1 cellular context compared by ENCODE assay signal in the genomic region with DNA sequence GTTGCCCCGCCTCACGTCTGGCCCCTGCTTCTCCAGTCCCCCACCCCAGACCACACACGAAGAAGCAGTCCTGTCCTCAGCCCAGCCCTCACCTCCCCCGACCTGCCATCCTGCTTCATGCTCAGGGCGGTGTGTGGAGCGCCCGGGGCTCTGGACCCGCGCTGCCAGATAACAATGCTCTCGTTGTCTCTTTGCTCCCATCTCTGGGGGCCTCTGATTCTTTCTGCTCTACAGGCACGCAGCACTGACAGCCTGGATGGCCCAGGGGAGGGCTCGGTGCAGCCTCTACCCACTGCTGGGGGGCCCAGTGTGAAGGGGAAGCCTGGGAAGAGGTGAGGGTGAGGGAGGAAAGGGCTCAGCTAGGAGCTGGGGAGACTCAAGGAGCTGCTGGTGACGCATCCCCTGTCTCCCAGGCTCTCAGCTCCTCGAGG.
TF ChIP-seq lines count a peak whose summit lies in the region.

No MANE protein-coding gene starts in this region.

TF ChIP-seq in HepG2, 621 proteins besides CTCF, POLR2A, EP300 and RAD21 (continued from another document and continues in another):
- TF ChIP-seq, protein P1, sequence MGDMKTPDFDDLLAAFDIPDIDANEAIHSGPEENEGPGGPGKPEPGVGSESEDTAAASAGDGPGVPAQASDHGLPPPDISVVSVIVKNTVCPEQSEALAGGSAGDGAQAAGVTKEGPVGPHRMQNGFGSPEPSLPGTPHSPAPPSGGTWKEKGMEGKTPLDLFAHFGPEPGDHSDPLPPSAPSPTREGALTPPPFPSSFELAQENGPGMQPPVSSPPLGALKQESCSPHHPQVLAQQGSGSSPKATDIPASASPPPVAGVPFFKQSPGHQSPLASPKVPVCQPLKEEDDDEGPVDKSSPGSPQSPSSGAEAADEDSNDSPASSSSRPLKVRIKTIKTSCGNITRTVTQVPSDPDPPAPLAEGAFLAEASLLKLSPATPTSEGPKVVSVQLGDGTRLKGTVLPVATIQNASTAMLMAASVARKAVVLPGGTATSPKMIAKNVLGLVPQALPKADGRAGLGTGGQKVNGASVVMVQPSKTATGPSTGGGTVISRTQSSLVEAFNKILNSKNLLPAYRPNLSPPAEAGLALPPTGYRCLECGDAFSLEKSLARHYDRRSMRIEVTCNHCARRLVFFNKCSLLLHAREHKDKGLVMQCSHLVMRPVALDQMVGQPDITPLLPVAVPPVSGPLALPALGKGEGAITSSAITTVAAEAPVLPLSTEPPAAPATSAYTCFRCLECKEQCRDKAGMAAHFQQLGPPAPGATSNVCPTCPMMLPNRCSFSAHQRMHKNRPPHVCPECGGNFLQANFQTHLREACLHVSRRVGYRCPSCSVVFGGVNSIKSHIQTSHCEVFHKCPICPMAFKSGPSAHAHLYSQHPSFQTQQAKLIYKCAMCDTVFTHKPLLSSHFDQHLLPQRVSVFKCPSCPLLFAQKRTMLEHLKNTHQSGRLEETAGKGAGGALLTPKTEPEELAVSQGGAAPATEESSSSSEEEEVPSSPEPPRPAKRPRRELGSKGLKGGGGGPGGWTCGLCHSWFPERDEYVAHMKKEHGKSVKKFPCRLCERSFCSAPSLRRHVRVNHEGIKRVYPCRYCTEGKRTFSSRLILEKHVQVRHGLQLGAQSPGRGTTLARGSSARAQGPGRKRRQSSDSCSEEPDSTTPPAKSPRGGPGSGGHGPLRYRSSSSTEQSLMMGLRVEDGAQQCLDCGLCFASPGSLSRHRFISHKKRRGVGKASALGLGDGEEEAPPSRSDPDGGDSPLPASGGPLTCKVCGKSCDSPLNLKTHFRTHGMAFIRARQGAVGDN (CRISPR knock-in tag; IDR thresholded peaks at IDR 0.05) = peak; percentile 70
- TF ChIP-seq RXRA (CRISPR knock-in tag; IDR thresholded peaks at IDR 0.05) (peak; percentile 45; the same call in 1 of the 2 replicates), NFYB (CRISPR knock-in tag; IDR thresholded peaks at IDR 0.05) (no peak), REPIN1 (CRISPR knock-in tag; IDR thresholded peaks at IDR 0.05; ENCODE audit: borderline replicate concordance, low read depth) (no peak), HNRNPLL (IDR thresholded peaks at IDR 0.05; ENCODE audit: low read depth, low read length, poor library complexity, severe bottlenecking) (peak; percentile 30), SCMH1 (CRISPR knock-in tag; IDR thresholded peaks at IDR 0.05; ENCODE audit: borderline replicate concordance) (no peak), ZNF589 (CRISPR knock-in tag; conservative IDR thresholded peaks at IDR 0.05) (no peak), ZNF232 (CRISPR knock-in tag; IDR thresholded peaks at IDR 0.05; ENCODE audit: borderline replicate concordance) (no peak), HES4 (CRISPR knock-in tag; IDR thresholded peaks at IDR 0.05; ENCODE audit: borderline replicate concordance) (no peak), ZBTB46 (CRISPR knock-in tag; IDR thresholded peaks at IDR 0.05; ENCODE audit: borderline replicate concordance) (no peak), ZBTB39 (CRISPR knock-in tag; IDR thresholded peaks at IDR 0.05) (no peak), KLF9 (CRISPR knock-in tag; IDR thresholded peaks at IDR 0.05; ENCODE audit: low read depth) (no peak), RXRB (CRISPR knock-in tag; IDR thresholded peaks at IDR 0.05; ENCODE audit: borderline replicate concordance) (no peak; the same call in 1 of the 2 replicates), ZEB1 (IDR thresholded peaks at IDR 0.05; ENCODE audit: insufficient replicate concordance, low read depth) (no peak), ZNF280D (CRISPR knock-in tag; IDR thresholded peaks at IDR 0.05) (no peak), SALL1 (CRISPR knock-in tag; IDR thresholded peaks at IDR 0.05) (0 out of 2 replicates have a peak, but pooled peaks have one; percentile 10), UBTF (CRISPR knock-in tag; IDR thresholded peaks at IDR 0.05) (peak; percentile 52), SOX5 (CRISPR knock-in tag; IDR thresholded peaks at IDR 0.05; ENCODE audit: borderline replicate concordance) (peak; percentile 63; the same call in 1 of the 2 replicates), RBM39 (IDR thresholded peaks at IDR 0.05; ENCODE audit: low read depth, low read length, poor library complexity, severe bottlenecking) (no peak), MEIS1 (CRISPR knock-in tag; IDR thresholded peaks at IDR 0.05; ENCODE audit: borderline replicate concordance) (peak; percentile 30; the same call in 1 of the 2 replicates), SIN3B (IDR thresholded peaks at IDR 0.05; ENCODE audit: low read length) (no peak), TCF7L2 (IDR thresholded peaks at IDR 0.05; ENCODE audit: low read depth, low read length) (no peak), ZHX1 (CRISPR knock-in tag; IDR thresholded peaks at IDR 0.05; ENCODE audit: low read depth) (no peak), SAP130 (CRISPR knock-in tag; IDR thresholded peaks at IDR 0.05; ENCODE audit: low read depth) (peak; percentile 68), PTBP1 (IDR thresholded peaks at IDR 0.05; ENCODE audit: low read depth, low read length, poor library complexity, severe bottlenecking) (no peak), ARNT (IDR thresholded peaks at IDR 0.05) (no peak), TBX2 (CRISPR knock-in tag; IDR thresholded peaks at IDR 0.05; ENCODE audit: borderline replicate concordance) (peak; percentile 37; the same call in 1 of the 2 replicates)
- TF ChIP-seq, protein P2, sequence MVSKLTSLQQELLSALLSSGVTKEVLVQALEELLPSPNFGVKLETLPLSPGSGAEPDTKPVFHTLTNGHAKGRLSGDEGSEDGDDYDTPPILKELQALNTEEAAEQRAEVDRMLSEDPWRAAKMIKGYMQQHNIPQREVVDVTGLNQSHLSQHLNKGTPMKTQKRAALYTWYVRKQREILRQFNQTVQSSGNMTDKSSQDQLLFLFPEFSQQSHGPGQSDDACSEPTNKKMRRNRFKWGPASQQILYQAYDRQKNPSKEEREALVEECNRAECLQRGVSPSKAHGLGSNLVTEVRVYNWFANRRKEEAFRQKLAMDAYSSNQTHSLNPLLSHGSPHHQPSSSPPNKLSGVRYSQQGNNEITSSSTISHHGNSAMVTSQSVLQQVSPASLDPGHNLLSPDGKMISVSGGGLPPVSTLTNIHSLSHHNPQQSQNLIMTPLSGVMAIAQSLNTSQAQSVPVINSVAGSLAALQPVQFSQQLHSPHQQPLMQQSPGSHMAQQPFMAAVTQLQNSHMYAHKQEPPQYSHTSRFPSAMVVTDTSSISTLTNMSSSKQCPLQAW (CRISPR knock-in tag; IDR thresholded peaks at IDR 0.05) = no peak
- TF ChIP-seq, protein P3, sequence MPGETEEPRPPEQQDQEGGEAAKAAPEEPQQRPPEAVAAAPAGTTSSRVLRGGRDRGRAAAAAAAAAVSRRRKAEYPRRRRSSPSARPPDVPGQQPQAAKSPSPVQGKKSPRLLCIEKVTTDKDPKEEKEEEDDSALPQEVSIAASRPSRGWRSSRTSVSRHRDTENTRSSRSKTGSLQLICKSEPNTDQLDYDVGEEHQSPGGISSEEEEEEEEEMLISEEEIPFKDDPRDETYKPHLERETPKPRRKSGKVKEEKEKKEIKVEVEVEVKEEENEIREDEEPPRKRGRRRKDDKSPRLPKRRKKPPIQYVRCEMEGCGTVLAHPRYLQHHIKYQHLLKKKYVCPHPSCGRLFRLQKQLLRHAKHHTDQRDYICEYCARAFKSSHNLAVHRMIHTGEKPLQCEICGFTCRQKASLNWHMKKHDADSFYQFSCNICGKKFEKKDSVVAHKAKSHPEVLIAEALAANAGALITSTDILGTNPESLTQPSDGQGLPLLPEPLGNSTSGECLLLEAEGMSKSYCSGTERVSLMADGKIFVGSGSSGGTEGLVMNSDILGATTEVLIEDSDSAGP (CRISPR knock-in tag; IDR thresholded peaks at IDR 0.05; ENCODE audit: borderline replicate concordance) = no peak
- TF ChIP-seq, protein P4, sequence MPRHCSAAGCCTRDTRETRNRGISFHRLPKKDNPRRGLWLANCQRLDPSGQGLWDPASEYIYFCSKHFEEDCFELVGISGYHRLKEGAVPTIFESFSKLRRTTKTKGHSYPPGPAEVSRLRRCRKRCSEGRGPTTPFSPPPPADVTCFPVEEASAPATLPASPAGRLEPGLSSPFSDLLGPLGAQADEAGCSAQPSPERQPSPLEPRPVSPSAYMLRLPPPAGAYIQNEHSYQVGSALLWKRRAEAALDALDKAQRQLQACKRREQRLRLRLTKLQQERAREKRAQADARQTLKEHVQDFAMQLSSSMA (CRISPR knock-in tag; IDR thresholded peaks at IDR 0.05) = no peak
- TF ChIP-seq, protein P5, sequence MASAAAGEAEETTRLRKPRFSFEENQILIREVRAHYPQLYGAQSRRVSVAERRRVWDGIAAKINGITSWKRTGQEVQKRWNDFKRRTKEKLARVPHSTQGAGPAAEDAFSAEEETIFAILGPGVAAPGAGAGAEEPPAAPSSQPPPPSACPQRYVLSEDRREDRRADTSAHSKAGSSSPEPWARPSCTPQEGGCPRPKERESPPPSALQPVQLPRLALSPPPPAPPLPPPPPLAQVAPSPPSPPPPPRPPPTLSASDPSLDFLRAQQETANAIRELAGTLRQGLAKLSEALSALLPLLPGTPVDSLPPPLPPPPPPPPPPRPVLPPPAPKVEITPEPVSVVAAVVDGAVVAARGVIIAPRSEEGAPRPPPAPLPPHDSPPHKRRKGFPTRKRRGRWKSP (CRISPR knock-in tag; IDR thresholded peaks at IDR 0.05) = 0 out of 2 replicates have a peak, but pooled peaks have one; percentile 39
